ENCODE assay signal across 29 cellular contexts in genomic region chr15:58404020-58404419, GRCh38. TPM values are rescaled to one million over a fixed set of nuclear protein-coding genes. Genes with fewer than 3 reads are reported as not detected.
"Had no signal": no experiment of that assay in that cellular context is flagged by ENCODE, and none has a peak within 500 bp of the region (broad histone marks: within the 10 kb centered on the region; RNA-seq: fewer than 3 reads in every experiment).

No MANE protein-coding gene starts in this region.

- H3K4me3 ChIP-seq: colonic mucosa, coronary artery, dorsolateral prefrontal cortex, esophagus muscularis mucosa, esophagus squamous epithelium, gastrocnemius medialis, gastroesophageal sphincter, heart left ventricle, heart right ventricle had no signal

- FAIRE-seq: colon, endometrium, endothelial cell of umbilical vein, frontal cortex had no signal

- ATAC-seq: effector memory CD8-positive, alpha-beta T cell; esophagus mucosa; foreskin keratinocyte; gastrocnemius medialis; gastroesophageal sphincter; heart left ventricle; heart right ventricle had no signal

- H3K4me1 ChIP-seq: colonic mucosa, esophagus muscularis mucosa, gastrocnemius medialis, gastroesophageal sphincter had no signal

- H3K4me3 Mint-ChIP-seq: dendritic cell treated with granulocyte-macrophage colony-stimulating factor and Interleukin-4, amounts not matched to agents 40 ng/mL and 50 ng/mL, for 4 days; effector memory CD8-positive, alpha-beta T cell; endodermal cell had no signal

- H3K36me3 ChIP-seq: colonic mucosa, esophagus muscularis mucosa, esophagus squamous epithelium, gastrocnemius medialis, gastroesophageal sphincter, heart left ventricle, heart right ventricle had no signal

- H3K9me3 Mint-ChIP-seq: dendritic cell treated with granulocyte-macrophage colony-stimulating factor and Interleukin-4, amounts not matched to agents 40 ng/mL and 50 ng/mL, for 4 days; effector memory CD8-positive, alpha-beta T cell; endodermal cell had no signal

- DNase-seq: colonic mucosa; cortex of kidney; dermis blood vessel endothelial cell; effector CD4-positive, alpha-beta T cell; effector CD8-positive, alpha-beta T cell; effector memory CD4-positive, alpha-beta T cell; effector memory CD8-positive, alpha-beta T cell; erythroblast; esophagus squamous epithelium; foreskin fibroblast; foreskin keratinocyte; foreskin melanocyte; gastrocnemius medialis; glutamatergic neuron; head of caudate nucleus; heart left ventricle; heart right ventricle had no signal

- H3K27ac ChIP-seq: colonic mucosa, coronary artery, epithelial cell of prostate, esophagus muscularis mucosa, esophagus squamous epithelium, foreskin keratinocyte, gastrocnemius medialis, gastroesophageal sphincter, heart left ventricle, heart right ventricle had no signal

- H3K9me3 ChIP-seq: colonic mucosa, esophagus muscularis mucosa, esophagus squamous epithelium, gastrocnemius medialis, gastroesophageal sphincter, heart left ventricle, heart right ventricle had no signal

- H3K27me3 ChIP-seq: colonic mucosa, dorsolateral prefrontal cortex, esophagus muscularis mucosa, esophagus squamous epithelium, foreskin keratinocyte, gastrocnemius medialis, heart left ventricle, heart right ventricle had no signal

- H3K27ac Mint-ChIP-seq: dendritic cell treated with granulocyte-macrophage colony-stimulating factor and Interleukin-4, amounts not matched to agents 40 ng/mL and 50 ng/mL, for 4 days; effector memory CD8-positive, alpha-beta T cell; endodermal cell had no signal

RNA-seq across cellular contexts. Expression of gene LIPC, which starts 27.8 kb away (rescaled TPM):
- total RNA-seq: endodermal cell, endothelial cell of umbilical vein, esophagus mucosa, foreskin keratinocyte, frontal cortex had no signal
- polyA plus RNA-seq: endothelial cell of umbilical vein, foreskin keratinocyte had no signal
